Comparison of ENCODE assay signal across 19 cellular contexts in the genomic region with DNA sequence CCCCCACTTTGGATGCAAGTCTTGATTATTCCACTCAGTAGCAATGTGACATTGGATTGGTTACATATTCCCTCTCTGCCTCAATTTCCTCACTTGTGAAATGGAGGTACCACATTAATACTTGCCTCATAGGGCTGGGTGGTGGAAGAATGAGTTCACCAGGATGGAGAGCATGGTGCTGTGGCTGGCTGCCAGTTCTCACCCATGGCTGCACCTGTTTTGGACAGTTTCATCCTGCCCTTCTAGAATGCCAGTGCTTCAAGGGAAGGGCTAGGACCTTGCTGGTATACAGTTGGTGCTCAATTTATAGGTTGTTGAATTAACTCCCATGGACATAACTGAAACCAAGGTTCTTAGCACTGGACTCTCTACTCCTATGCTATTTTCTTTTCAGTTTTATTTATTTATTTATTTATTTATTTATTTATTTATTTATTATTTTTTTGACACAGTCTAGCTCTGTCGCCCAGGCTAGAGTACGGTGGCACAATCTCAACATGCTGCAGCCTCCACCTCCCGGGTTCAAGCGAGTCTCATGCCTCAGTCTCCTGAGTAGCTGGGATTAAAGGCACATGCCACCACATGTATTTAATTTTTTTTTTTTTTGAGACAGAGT. TPM values are rescaled to one million over a fixed set of nuclear protein-coding genes. Genes with fewer than 3 reads are reported as not detected.
A peak's percentile ranks its signal among the peaks of the same experiment; 100 is the strongest.
DNase-seq lines count a peak whose midpoint lies in the region; ATAC-seq and FAIRE-seq lines count a peak whose summit lies in the region.
"Had no signal": no experiment of that assay in that cellular context is flagged by ENCODE, and none has a peak within 500 bp of the region (broad histone marks: within the 10 kb centered on the region; RNA-seq: fewer than 3 reads in every experiment).

No MANE protein-coding gene starts in this region.

- CTCF ChIA-PET in activated CD8-positive, alpha-beta memory T cell treated with anti-CD3 and anti-CD28 coated beads, Interleukin-2, amount 10 ng/mL, durations not matched to agents 7 days and 5 days (lab: Charles Lee) = no interaction called here

- H3K36me3 Mint-ChIP-seq in activated CD8-positive, alpha-beta memory T cell treated with anti-CD3 and anti-CD28 coated beads, Interleukin-2, amount 10 ng/mL, durations not matched to agents 7 days and 5 days = no peaks in the 10 kb centered on the region
- H3K36me3 Mint-ChIP-seq: CD14-positive monocyte; CD8-positive, alpha-beta T cell had no signal

- H3K4me2 ChIP-seq in BLaER1 treated with 17β-estradiol and CSF1 and Interleukin-3, amounts not matched to agents 10 nM and 100 nM = peak overlapping the region in 7 of 11 experiments; percentile 26 to 71 (median 55); a peak in 14 of 22 replicates

- H4K20me1 ChIP-seq in BLaER1 treated with 17β-estradiol and CSF1 and Interleukin-3, amounts not matched to agents 10 nM and 100 nM = peaks cover 0 to 21% (median 0%) of the 10 kb centered on the region in 11 experiments; a peak in 10 of 22 replicates

- H3K36me3 ChIP-seq in BLaER1 treated with 17β-estradiol and CSF1 and Interleukin-3, amounts not matched to agents 10 nM and 100 nM = no peaks in the 10 kb centered on the region
- H3K36me3 ChIP-seq: HAP-1 had no signal

- DNase-seq in activated CD8-positive, alpha-beta memory T cell treated with anti-CD3 and anti-CD28 coated beads for 24 hours = peak; percentile 47
- no peak for DNase-seq in activated CD8-positive, alpha-beta memory T cell treated with anti-CD3 and anti-CD28 coated beads, Interleukin-2, amount 10 ng/mL, durations not matched to agents 7 days and 5 days
- DNase-seq in kidney tubule cell (ENCODE audit: low spot score) (peak; percentile 9), urothelium cell line (ENCODE audit: low spot score) (no peak), RCC 7860 (ENCODE audit: low spot score) (no peak), MV-4-11 (lab: John Stamatoyannopoulos, UW) (no peak)
- DNase-seq: CD8-positive, alpha-beta T cell; COR-L47; DMS153; HFFc6 had no signal

- peaks cover 43% of the 10 kb centered on the region for H3K27me3 Mint-ChIP-seq in activated CD8-positive, alpha-beta memory T cell treated with anti-CD3 and anti-CD28 coated beads, Interleukin-2, amount 10 ng/mL, durations not matched to agents 7 days and 5 days

- FAIRE-seq in urothelium cell line (lab: Jason Lieb, UNC) (peak; percentile 69), RCC 7860 (lab: Jason Lieb, UNC) (no peak)
- FAIRE-seq: A204.1, D721Med, H1, HepG2, HTR-8/SVneo had no signal

- H3K4me1 Mint-ChIP-seq in activated CD8-positive, alpha-beta memory T cell treated with anti-CD3 and anti-CD28 coated beads, Interleukin-2, amount 10 ng/mL, durations not matched to agents 7 days and 5 days = peaks cover 7% of the 10 kb centered on the region

- no peak for ATAC-seq in activated CD8-positive, alpha-beta memory T cell treated with anti-CD3 and anti-CD28 coated beads, Interleukin-2, amount 10 ng/mL, durations not matched to agents 7 days and 5 days
- ATAC-seq: CD8-positive, alpha-beta T cell; HepG2 had no signal

- H3K9me3 Mint-ChIP-seq in activated CD8-positive, alpha-beta memory T cell treated with anti-CD3 and anti-CD28 coated beads, Interleukin-2, amount 10 ng/mL, durations not matched to agents 7 days and 5 days (ENCODE audit: low read depth) = no peaks in the 10 kb centered on the region
- H3K9me3 Mint-ChIP-seq: CD8-positive, alpha-beta T cell; HFFc6 had no signal

- no peaks in the 10 kb centered on the region for H3K9me3 ChIP-seq in BLaER1 treated with 17β-estradiol and CSF1 and Interleukin-3, amounts not matched to agents 10 nM and 100 nM (replicated peaks in 1 of 11)
- H3K9me3 ChIP-seq: HAP-1 had no signal

- no peak overlapping the region for H3K27ac ChIP-seq in BLaER1 treated with 17β-estradiol and CSF1 and Interleukin-3, amounts not matched to agents 10 nM and 100 nM

- no peak overlapping the region for H3K27ac Mint-ChIP-seq in activated CD8-positive, alpha-beta memory T cell treated with anti-CD3 and anti-CD28 coated beads, Interleukin-2, amount 10 ng/mL, durations not matched to agents 7 days and 5 days
- H3K27ac Mint-ChIP-seq: B cell; CD14-positive monocyte; CD8-positive, alpha-beta T cell; HFFc6 had no signal

- peaks cover 25 to 51% (median 41%) of the 10 kb centered on the region in 10 experiments for H3K4me1 ChIP-seq in BLaER1 treated with 17β-estradiol and CSF1 and Interleukin-3, amounts not matched to agents 10 nM and 100 nM
- H3K4me1 ChIP-seq: HAP-1 had no signal

- H3K9ac ChIP-seq in BLaER1 treated with 17β-estradiol and CSF1 and Interleukin-3, amounts not matched to agents 10 nM and 100 nM = no peak overlapping the region

- no peak overlapping the region for H3K4me3 Mint-ChIP-seq in activated CD8-positive, alpha-beta memory T cell treated with anti-CD3 and anti-CD28 coated beads, Interleukin-2, amount 10 ng/mL, durations not matched to agents 7 days and 5 days
- H3K4me3 Mint-ChIP-seq: B cell; CD14-positive monocyte; CD8-positive, alpha-beta T cell; HFFc6 had no signal

- no peaks in the 10 kb centered on the region for H3K27me3 ChIP-seq in BLaER1 treated with 17β-estradiol and CSF1 and Interleukin-3, amounts not matched to agents 10 nM and 100 nM

- no peak overlapping the region for H3K4me3 ChIP-seq in BLaER1 treated with 17β-estradiol and CSF1 and Interleukin-3, amounts not matched to agents 10 nM and 100 nM
- H3K4me3 ChIP-seq: HAP-1 had no signal

RNA-seq across cellular contexts. Expression of gene SH3RF3, which starts 5.3 kb away (rescaled TPM):
- under 1 TPM; 0.05 to 0.06 TPM for total RNA-seq in activated CD8-positive, alpha-beta memory T cell treated with anti-CD3 and anti-CD28 coated beads, Interleukin-2, amount 10 ng/mL, durations not matched to agents 7 days and 5 days

Comparison
In these comparisons a context has a peak if more than half of its experiments do, and no peak if none do; other contexts are left out.
1. DNase-seq: peak in activated CD8-positive, alpha-beta memory T cell treated with anti-CD3 and anti-CD28 coated beads for 24 hours (single experiment) and kidney tubule cell (single experiment); none in activated CD8-positive, alpha-beta memory T cell treated with anti-CD3 and anti-CD28 coated beads, Interleukin-2, amount 10 ng/mL, durations not matched to agents 7 days and 5 days (single experiment), urothelium cell line (single experiment), RCC 7860 (single experiment) and MV-4-11 (single experiment).